Comparison of ENCODE assay signal across 9 cellular contexts in genomic region chr5:78467744-78468357, GRCh38.
DNase-seq lines count a peak whose midpoint lies in the region; ATAC-seq, FAIRE-seq and TF ChIP-seq lines count a peak whose summit lies in the region.
"Had no signal": no experiment of that assay in that cellular context is flagged by ENCODE, and none has a peak within 500 bp of the region (broad histone marks: within the 10 kb centered on the region; RNA-seq: fewer than 3 reads in every experiment).

No MANE protein-coding gene starts in this region.

- H3K4me1 Mint-ChIP-seq in astrocyte (ENCODE audit: low read depth, unreplicated experiment) (no peaks in the 10 kb centered on the region), immature natural killer cell (peaks cover 2 to 7% of the 10 kb centered on the region in 2 donors)
- no peaks in the 10 kb centered on the region for H3K4me1 Mint-ChIP-seq in activated T-helper 1 cell treated with anti-CD3 and anti-CD28 coated beads, Interleukin-12 subunit alpha, Interleukin-12 subunit beta, Interleukin-2, Interleukin-4 antibody, amounts not matched to agents 30 ng/mL and 10 ng/mL and 1 ng/mL, durations not matched to agents 14 hours and 24 hours and 36 hours (ENCODE audit: low read depth)

- H3K9me3 Mint-ChIP-seq in astrocyte (ENCODE audit: unreplicated experiment): no peaks in the 10 kb centered on the region
- H3K9me3 Mint-ChIP-seq in immature natural killer cell: no peaks in the 10 kb centered on the region
- H3K9me3 Mint-ChIP-seq in activated T-helper 1 cell treated with anti-CD3 and anti-CD28 coated beads, Interleukin-12 subunit alpha, Interleukin-12 subunit beta, Interleukin-2, Interleukin-4 antibody, amounts not matched to agents 30 ng/mL and 10 ng/mL and 1 ng/mL, durations not matched to agents 14 hours and 24 hours and 36 hours: no peaks in the 10 kb centered on the region

- DNase-seq in NCI-H1092 treated with DMSO at 0.1 percent for 48 hours (lab: John Stamatoyannopoulos, UW) (peak; percentile 6), NCI-H1092 (lab: John Stamatoyannopoulos, UW) (no peak), M059J (ENCODE audit: low read depth) (peak; percentile 56), astrocyte (ENCODE audit: low read depth) (peak; percentile 39), immature natural killer cell (peak in 2 of 3 donors; percentile 10), thyroid gland (no peak)
- no peak for DNase-seq in activated T-helper 1 cell treated with anti-CD3 and anti-CD28 coated beads, Interleukin-12 subunit alpha, Interleukin-12 subunit beta, Interleukin-2, Interleukin-4 antibody, amounts not matched to agents 30 ng/mL and 10 ng/mL and 1 ng/mL, durations not matched to agents 14 hours and 24 hours and 36 hours (ENCODE audit: low spot score)

- no peak overlapping the region for H3K4me3 Mint-ChIP-seq in astrocyte (ENCODE audit: unreplicated experiment)
- no peak overlapping the region for H3K4me3 Mint-ChIP-seq in immature natural killer cell
- no peak overlapping the region for H3K4me3 Mint-ChIP-seq in activated T-helper 1 cell treated with anti-CD3 and anti-CD28 coated beads, Interleukin-12 subunit alpha, Interleukin-12 subunit beta, Interleukin-2, Interleukin-4 antibody, amounts not matched to agents 30 ng/mL and 10 ng/mL and 1 ng/mL, durations not matched to agents 14 hours and 24 hours and 36 hours

- H3K27me3 Mint-ChIP-seq in astrocyte (ENCODE audit: low read depth, unreplicated experiment) (no peaks in the 10 kb centered on the region), immature natural killer cell (ENCODE audit: low read depth in 3 of 3) (no peaks in the 10 kb centered on the region)
- no peaks in the 10 kb centered on the region for H3K27me3 Mint-ChIP-seq in activated T-helper 1 cell treated with anti-CD3 and anti-CD28 coated beads, Interleukin-12 subunit alpha, Interleukin-12 subunit beta, Interleukin-2, Interleukin-4 antibody, amounts not matched to agents 30 ng/mL and 10 ng/mL and 1 ng/mL, durations not matched to agents 14 hours and 24 hours and 36 hours (ENCODE audit: insufficient read depth)

- H4K20me1 ChIP-seq in astrocyte (ENCODE audit: insufficient read depth, low read length): no peaks in the 10 kb centered on the region

- TF ChIP-seq POLR2A in thyroid gland (IDR thresholded peaks at IDR 0.05): no peak

- no peak overlapping the region for H3K4me2 ChIP-seq in astrocyte (ENCODE audit: low read length)
- H3K4me2 ChIP-seq: BLaER1 had no signal

- H3K27ac ChIP-seq in astrocyte (ENCODE audit: low read depth, low read length): no peak overlapping the region
- H3K27ac ChIP-seq in thyroid gland: no peak overlapping the region
- H3K27ac ChIP-seq: BLaER1 had no signal

- H3K27me3 ChIP-seq in astrocyte (ENCODE audit: insufficient read depth, low read length) (no peaks in the 10 kb centered on the region), thyroid gland (no peaks in the 10 kb centered on the region)
- H3K27me3 ChIP-seq: BLaER1 had no signal

- TF ChIP-seq CTCF in astrocyte (IDR thresholded peaks at IDR 0.05; ENCODE audit: insufficient read depth, low read depth, low read length) (peak; percentile 79), thyroid gland (IDR thresholded peaks at IDR 0.05) (peak; percentile 56 to 76 (median 70))

- H3K4me1 ChIP-seq in astrocyte (ENCODE audit: insufficient read depth, low read length) (no peaks in the 10 kb centered on the region), thyroid gland (no peaks in the 10 kb centered on the region)
- H3K4me1 ChIP-seq: BLaER1 had no signal

- peaks cover 9% of the 10 kb centered on the region for H3K36me3 Mint-ChIP-seq in astrocyte (ENCODE audit: low read depth, unreplicated experiment)
- peaks cover 6 to 15% (median 12%) of the 10 kb centered on the region in 3 donors for H3K36me3 Mint-ChIP-seq in immature natural killer cell
- peaks cover 6% of the 10 kb centered on the region for H3K36me3 Mint-ChIP-seq in activated T-helper 1 cell treated with anti-CD3 and anti-CD28 coated beads, Interleukin-12 subunit alpha, Interleukin-12 subunit beta, Interleukin-2, Interleukin-4 antibody, amounts not matched to agents 30 ng/mL and 10 ng/mL and 1 ng/mL, durations not matched to agents 14 hours and 24 hours and 36 hours (ENCODE audit: low read depth)

- no peak for ATAC-seq in GM19467 (IDR thresholded peaks at IDR 0.05; ENCODE audit: unreplicated experiment)

- H3K27ac Mint-ChIP-seq in astrocyte (ENCODE audit: unreplicated experiment): no peak overlapping the region
- no peak overlapping the region for H3K27ac Mint-ChIP-seq in immature natural killer cell
- no peak overlapping the region for H3K27ac Mint-ChIP-seq in activated T-helper 1 cell treated with anti-CD3 and anti-CD28 coated beads, Interleukin-12 subunit alpha, Interleukin-12 subunit beta, Interleukin-2, Interleukin-4 antibody, amounts not matched to agents 30 ng/mL and 10 ng/mL and 1 ng/mL, durations not matched to agents 14 hours and 24 hours and 36 hours

- no peaks in the 10 kb centered on the region for H3K79me2 ChIP-seq in astrocyte (ENCODE audit: insufficient read depth, low read length)

- intact Hi-C loops in thyroid gland (cut with DNase I): no loop called here
- intact Hi-C loops in activated T-helper 1 cell treated with anti-CD3 and anti-CD28 coated beads, Interleukin-12 subunit alpha, Interleukin-12 subunit beta, Interleukin-2, Interleukin-4 antibody, amounts not matched to agents 30 ng/mL and 10 ng/mL and 1 ng/mL, durations not matched to agents 14 hours and 24 hours and 36 hours (cut with micrococcal nuclease): loop anchor here (2.0 kb wide), 1 partner anchor 665 kb away; no protein-coding TSS in a partner anchor

- H3K36me3 ChIP-seq in astrocyte (ENCODE audit: insufficient read depth, low read length) (no peaks in the 10 kb centered on the region), thyroid gland (no peaks in the 10 kb centered on the region)

- no peak overlapping the region for H2AFZ ChIP-seq in astrocyte (ENCODE audit: low read depth, low read length)

- FAIRE-seq in astrocyte (lab: Jason Lieb, UNC): peak; percentile 13

- H3K9me3 ChIP-seq in astrocyte (ENCODE audit: insufficient read depth, low read depth, low read length) (no peaks in the 10 kb centered on the region), thyroid gland (no peaks in the 10 kb centered on the region)
- H3K9me3 ChIP-seq: BLaER1 had no signal

- 11 to 38% methylated on average over 3 of the region's 3 CpGs for WGBS in thyroid gland, 2 donors

- H3K9ac ChIP-seq in astrocyte (ENCODE audit: low read length): no peak overlapping the region
- H3K9ac ChIP-seq: BLaER1 had no signal

- H3K4me3 ChIP-seq in astrocyte (ENCODE audit: insufficient read depth, low read depth, low read length) (no peak overlapping the region), thyroid gland (replicated peaks in 1 of 3) (no peak overlapping the region)
- H3K4me3 ChIP-seq: BLaER1 had no signal

Comparison
In these comparisons a context has a peak if more than half of its experiments do, and no peak if none do; other contexts are left out.
1. DNase-seq: peak in NCI-H1092 treated with DMSO at 0.1 percent for 48 hours (single experiment), M059J (single experiment), astrocyte (single experiment) and immature natural killer cell (2 of 3); none in NCI-H1092 (single experiment), thyroid gland (0 of 2) and activated T-helper 1 cell treated with anti-CD3 and anti-CD28 coated beads, Interleukin-12 subunit alpha, Interleukin-12 subunit beta, Interleukin-2, Interleukin-4 antibody, amounts not matched to agents 30 ng/mL and 10 ng/mL and 1 ng/mL, durations not matched to agents 14 hours and 24 hours and 36 hours (single experiment).